Comparison of ENCODE assay signal across 10 cellular contexts in genomic region chr2:181124499-181124898, GRCh38.
A peak's percentile ranks its signal among the peaks of the same experiment; 100 is the strongest.
DNase-seq lines count a peak whose midpoint lies in the region; ATAC-seq and TF ChIP-seq lines count a peak whose summit lies in the region.
"Had no signal": no experiment of that assay in that cellular context is flagged by ENCODE, and none has a peak within 500 bp of the region (broad histone marks: within the 10 kb centered on the region; RNA-seq: fewer than 3 reads in every experiment).

No MANE protein-coding gene starts in this region.

- no peak overlapping the region for H3K4me3 ChIP-seq in skeletal muscle satellite cell (ENCODE audit: low read length)
- no peak overlapping the region for H3K4me3 ChIP-seq in colonic mucosa

- TF ChIP-seq CTCF in colonic mucosa (IDR thresholded peaks at IDR 0.05): no peak

- H3K4me3 Mint-ChIP-seq in activated CD8-positive, alpha-beta memory T cell treated with anti-CD3 and anti-CD28 coated beads, Interleukin-2, amount 10 ng/mL, durations not matched to agents 7 days and 5 days: peak overlapping the region; percentile 73
- peak overlapping the region; percentile 55 for H3K4me3 Mint-ChIP-seq in central memory CD8-positive, alpha-beta T cell

- no peaks in the 10 kb centered on the region for H3K27me3 ChIP-seq in skeletal muscle satellite cell (ENCODE audit: control insufficient read depth, insufficient read depth, low read length)
- H3K27me3 ChIP-seq in colonic mucosa: no peaks in the 10 kb centered on the region

- H3K4me1 Mint-ChIP-seq in activated CD8-positive, alpha-beta memory T cell treated with anti-CD3 and anti-CD28 coated beads, Interleukin-2, amount 10 ng/mL, durations not matched to agents 7 days and 5 days: peaks cover 75% of the 10 kb centered on the region
- peaks cover 47% of the 10 kb centered on the region for H3K4me1 Mint-ChIP-seq in central memory CD8-positive, alpha-beta T cell

- DNase-seq in activated CD8-positive, alpha-beta memory T cell treated with anti-CD3 and anti-CD28 coated beads, Interleukin-2, amount 10 ng/mL, durations not matched to agents 7 days and 5 days: no peak
- DNase-seq in activated CD8-positive, alpha-beta memory T cell treated with anti-CD3 and anti-CD28 coated beads, Interleukin-2, amount 50 U/mL, for 48 hours: no peak
- DNase-seq in NOMO-1 treated with DMSO at 0.1 percent for 48 hours (lab: John Stamatoyannopoulos, UW; ENCODE audit: unreplicated experiment) (peak; percentile 50), colonic mucosa (no peak), Right ventricle myocardium superior (no peak), GF-D8 (lab: John Stamatoyannopoulos, UW) (no peak)
- DNase-seq in central memory CD8-positive, alpha-beta T cell (ENCODE audit: low spot score in 2 of 2): no peak
- DNase-seq: hippocampal formation, NCI-H510A had no signal

- H3K36me3 ChIP-seq in skeletal muscle satellite cell (ENCODE audit: insufficient read depth, low read length) (no peaks in the 10 kb centered on the region), colonic mucosa (no peaks in the 10 kb centered on the region)

- intact Hi-C loops in colonic mucosa (cut with DNase I): no loop called here
- intact Hi-C loops in Right ventricle myocardium superior (cut with DNase I): no loop called here

- H3K27me3 Mint-ChIP-seq in activated CD8-positive, alpha-beta memory T cell treated with anti-CD3 and anti-CD28 coated beads, Interleukin-2, amount 10 ng/mL, durations not matched to agents 7 days and 5 days: no peaks in the 10 kb centered on the region
- no peaks in the 10 kb centered on the region for H3K27me3 Mint-ChIP-seq in central memory CD8-positive, alpha-beta T cell

- peaks cover 3% of the 10 kb centered on the region for H3K9me3 Mint-ChIP-seq in activated CD8-positive, alpha-beta memory T cell treated with anti-CD3 and anti-CD28 coated beads, Interleukin-2, amount 10 ng/mL, durations not matched to agents 7 days and 5 days (ENCODE audit: low read depth)
- H3K9me3 Mint-ChIP-seq in central memory CD8-positive, alpha-beta T cell: peaks cover 2% of the 10 kb centered on the region

- no peak for ATAC-seq in activated CD8-positive, alpha-beta memory T cell treated with anti-CD3 and anti-CD28 coated beads, Interleukin-2, amount 10 ng/mL, durations not matched to agents 7 days and 5 days
- ATAC-seq in central memory CD8-positive, alpha-beta T cell (replicated peaks; ENCODE audit: extremely low read depth, poor library complexity, severe bottlenecking): no peak
- ATAC-seq in Right ventricle myocardium superior (ENCODE audit: poor library complexity): no peak

- peak overlapping the region; percentile 92 for H3K27ac Mint-ChIP-seq in activated CD8-positive, alpha-beta memory T cell treated with anti-CD3 and anti-CD28 coated beads, Interleukin-2, amount 10 ng/mL, durations not matched to agents 7 days and 5 days
- peak overlapping the region; percentile 94 for H3K27ac Mint-ChIP-seq in central memory CD8-positive, alpha-beta T cell (ENCODE audit: low read depth)

- peak overlapping the region; percentile 36 for H3K4me2 ChIP-seq in skeletal muscle satellite cell (ENCODE audit: low read length)

- peaks cover 29% of the 10 kb centered on the region for H3K4me1 ChIP-seq in skeletal muscle satellite cell (ENCODE audit: control insufficient read depth, insufficient read depth, low read length)
- no peaks in the 10 kb centered on the region for H3K4me1 ChIP-seq in colonic mucosa

- peaks cover 46% of the 10 kb centered on the region for H3K36me3 Mint-ChIP-seq in activated CD8-positive, alpha-beta memory T cell treated with anti-CD3 and anti-CD28 coated beads, Interleukin-2, amount 10 ng/mL, durations not matched to agents 7 days and 5 days
- peaks cover 9% of the 10 kb centered on the region for H3K36me3 Mint-ChIP-seq in central memory CD8-positive, alpha-beta T cell (ENCODE audit: insufficient read depth)

- H3K9ac ChIP-seq in skeletal muscle satellite cell (ENCODE audit: low read depth, low read length) (peak overlapping the region; percentile 50), colonic mucosa (ENCODE audit: low read depth in 2 of 2, low read length in 2 of 2) (no peak overlapping the region)

- no peaks in the 10 kb centered on the region for H3K9me3 ChIP-seq in skeletal muscle satellite cell (replicated peaks; ENCODE audit: low read length)
- no peaks in the 10 kb centered on the region for H3K9me3 ChIP-seq in colonic mucosa

- no peak overlapping the region for H3K27ac ChIP-seq in colonic mucosa

- CTCF ChIA-PET in activated CD8-positive, alpha-beta memory T cell treated with anti-CD3 and anti-CD28 coated beads, Interleukin-2, amount 10 ng/mL, durations not matched to agents 7 days and 5 days (lab: Charles Lee): interaction anchor here (1.5 to 10.8 kb wide), 8 partner anchors 9 to 342 kb away, joined by 3 to 118 read pairs (median 8); partner anchors contain the start of gene ITGA4
